ENCODE assay signal across 9 cellular contexts in the genomic region with DNA sequence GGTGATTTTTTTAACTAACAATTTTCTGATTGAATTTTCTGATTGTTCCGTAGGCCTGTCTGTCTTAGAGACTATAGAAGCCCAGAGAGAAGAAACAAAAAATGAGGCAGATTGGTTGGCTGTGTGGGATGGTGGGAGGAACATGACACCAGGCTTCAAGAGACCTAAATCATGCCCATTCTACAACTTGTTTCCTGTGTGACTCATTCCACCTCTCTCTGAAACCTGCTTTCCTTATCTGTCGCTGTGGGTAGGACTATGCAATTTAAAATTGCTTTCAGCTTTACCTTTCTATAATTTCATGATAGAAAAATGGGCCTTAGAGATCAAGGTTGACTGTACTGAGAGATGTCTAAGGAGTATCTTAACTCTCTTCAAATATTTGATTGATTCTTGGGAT. TPM values are rescaled to one million over a fixed set of nuclear protein-coding genes. Genes with fewer than 3 reads are reported as not detected.
A peak's percentile ranks its signal among the peaks of the same experiment; 100 is the strongest.
DNase-seq lines count a peak whose midpoint lies in the region; ATAC-seq and TF ChIP-seq lines count a peak whose summit lies in the region.
"Had no signal": no experiment of that assay in that cellular context is flagged by ENCODE, and none has a peak within 500 bp of the region (broad histone marks: within the 10 kb centered on the region; RNA-seq: fewer than 3 reads in every experiment).

No MANE protein-coding gene starts in this region.

- H3K27ac ChIP-seq in RWPE2 (ENCODE audit: poor library complexity, severe bottlenecking) = peak overlapping the region; percentile 35
- H3K27ac ChIP-seq in colonic mucosa = no peak overlapping the region

- ATAC-seq in HG03060 (IDR thresholded peaks at IDR 0.05; ENCODE audit: low read depth, unreplicated experiment) (peak; percentile 78), RWPE2 (ENCODE audit: low read depth) (peak; percentile 97)
- peak; percentile 87 for ATAC-seq in stimulated activated naive CD8-positive, alpha-beta T cell treated with anti-CD3 and anti-CD28 coated beads, Interleukin-15, Interleukin-2, amounts not matched to agents 100 U/mL and 50 U/mL, for 24 hours

- no peak overlapping the region for H3K9ac ChIP-seq in colonic mucosa (ENCODE audit: low read depth in 2 of 2, low read length in 2 of 2)

- peak; percentile 44 for DNase-seq in activated CD8-positive, alpha-beta memory T cell treated with anti-CD3 and anti-CD28 coated beads, Interleukin-2, amount 50 U/mL, for 1 hour (ENCODE audit: extremely low read depth)
- no peak for DNase-seq in activated CD8-positive, alpha-beta memory T cell treated with anti-CD3 and anti-CD28 coated beads, Interleukin-2, amount 50 U/mL, for 48 hours
- DNase-seq in RWPE2 (ENCODE audit: low spot score) (no peak), colonic mucosa (peak; percentile 14), cerebellar cortex (ENCODE audit: low spot score) (no peak), NCI-H82 treated with DMSO at 0.1 percent for 48 hours (lab: John Stamatoyannopoulos, UW; ENCODE audit: unreplicated experiment) (no peak)
- no peak for DNase-seq in stimulated activated naive CD8-positive, alpha-beta T cell treated with anti-CD3 and anti-CD28 coated beads, Interleukin-15, Interleukin-2, amounts not matched to agents 100 U/mL and 50 U/mL, for 24 hours

- no peaks in the 10 kb centered on the region for H3K27me3 ChIP-seq in RWPE2 (ENCODE audit: insufficient read depth, poor library complexity, severe bottlenecking)
- H3K27me3 ChIP-seq in colonic mucosa = no peaks in the 10 kb centered on the region

- no peak overlapping the region for H3K4me3 ChIP-seq in RWPE2 (ENCODE audit: severe bottlenecking)
- no peak overlapping the region for H3K4me3 ChIP-seq in colonic mucosa
- H3K4me3 ChIP-seq: skin epidermis had no signal

- no peak for TF ChIP-seq CTCF in RWPE2 (IDR thresholded peaks at IDR 0.05; ENCODE audit: poor library complexity, severe bottlenecking)
- TF ChIP-seq CTCF in colonic mucosa (IDR thresholded peaks at IDR 0.05) = no peak

- H3K4me1 ChIP-seq in RWPE2 (ENCODE audit: insufficient read depth, poor library complexity, severe bottlenecking) (no peaks in the 10 kb centered on the region), colonic mucosa (no peaks in the 10 kb centered on the region)

- intact Hi-C loops in colonic mucosa (cut with DNase I) = no loop called here

- H3K9me3 ChIP-seq in RWPE2 (ENCODE audit: severe bottlenecking) (no peaks in the 10 kb centered on the region), colonic mucosa (no peaks in the 10 kb centered on the region)

- H3K36me3 ChIP-seq in RWPE2 (ENCODE audit: low read depth) (peaks cover 13% of the 10 kb centered on the region), colonic mucosa (no peaks in the 10 kb centered on the region)

RNA-seq across cellular contexts. Expression of a gene that starts 44.5 kb away (rescaled TPM):
- total RNA-seq in colonic mucosa = 10 to 100 TPM; 23.4 to 26.2 TPM

RNA-seq across cellular contexts. Expression of a gene that starts 44.8 kb away (rescaled TPM):
- 10 to 100 TPM; 15.4 to 23.4 TPM for total RNA-seq in colonic mucosa

Comparison
In these comparisons a context has a peak if more than half of its experiments do, and no peak if none do; other contexts are left out.
1. DNase-seq: peak in activated CD8-positive, alpha-beta memory T cell treated with anti-CD3 and anti-CD28 coated beads, Interleukin-2, amount 50 U/mL, for 1 hour (single experiment) and colonic mucosa (single experiment); none in activated CD8-positive, alpha-beta memory T cell treated with anti-CD3 and anti-CD28 coated beads, Interleukin-2, amount 50 U/mL, for 48 hours (single experiment), RWPE2 (single experiment), stimulated activated naive CD8-positive, alpha-beta T cell treated with anti-CD3 and anti-CD28 coated beads, Interleukin-15, Interleukin-2, amounts not matched to agents 100 U/mL and 50 U/mL, for 24 hours (single experiment), cerebellar cortex (single experiment) and NCI-H82 treated with DMSO at 0.1 percent for 48 hours (single experiment).
2. Peak in every context shown above with its lines, with median percentiles within 50 percentile points of each other: ATAC-seq.